Comparison of ENCODE assay signal across 2 cellular contexts in the genomic region with DNA sequence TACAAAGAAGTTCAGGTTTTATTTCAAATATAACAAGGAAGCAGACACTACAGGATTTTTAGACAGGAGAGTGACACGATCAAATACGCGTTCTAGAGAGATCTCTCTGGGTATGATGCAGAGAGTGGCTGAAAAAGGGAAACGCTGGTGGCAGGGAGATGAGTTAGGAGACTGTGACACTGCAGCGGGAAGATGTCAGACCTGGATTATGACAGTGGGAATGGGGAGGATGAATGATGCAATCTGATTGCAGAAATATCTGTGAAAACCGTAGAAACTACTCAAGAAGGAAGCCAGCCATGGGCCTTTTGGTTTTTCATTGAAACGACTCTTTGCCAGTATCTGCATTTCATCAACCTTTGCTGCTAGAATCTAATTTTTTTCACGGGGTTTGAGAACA.
TF ChIP-seq lines count a peak whose summit lies in the region.

No MANE protein-coding gene starts in this region.

TF ChIP-seq in IMR-90, 13 proteins besides CTCF, POLR2A, EP300 and RAD21:
- TF ChIP-seq RFX5 (IDR thresholded peaks at IDR 0.05; ENCODE audit: low read depth, low read length) (no peak), CEBPB (IDR thresholded peaks at IDR 0.05; ENCODE audit: low read depth, low read length) (0 out of 2 replicates have a peak, but pooled peaks have one; percentile 18)

TF ChIP-seq in K562, 482 proteins besides CTCF, POLR2A, EP300 and RAD21:
- no peak for TF ChIP-seq CEBPG (CRISPR knock-in tag; IDR thresholded peaks at IDR 0.05)
- peak; percentile 71 to 78 for TF ChIP-seq CEBPG (tag; conservative IDR thresholded peaks at IDR 0.05 in 1 of 2, IDR thresholded peaks at IDR 0.05 in 1 of 2)
- TF ChIP-seq, protein P1, sequence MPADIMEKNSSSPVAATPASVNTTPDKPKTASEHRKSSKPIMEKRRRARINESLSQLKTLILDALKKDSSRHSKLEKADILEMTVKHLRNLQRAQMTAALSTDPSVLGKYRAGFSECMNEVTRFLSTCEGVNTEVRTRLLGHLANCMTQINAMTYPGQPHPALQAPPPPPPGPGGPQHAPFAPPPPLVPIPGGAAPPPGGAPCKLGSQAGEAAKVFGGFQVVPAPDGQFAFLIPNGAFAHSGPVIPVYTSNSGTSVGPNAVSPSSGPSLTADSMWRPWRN (IDR thresholded peaks at IDR 0.05; ENCODE audit: low read depth), result no peak
- TF ChIP-seq, protein P2, sequence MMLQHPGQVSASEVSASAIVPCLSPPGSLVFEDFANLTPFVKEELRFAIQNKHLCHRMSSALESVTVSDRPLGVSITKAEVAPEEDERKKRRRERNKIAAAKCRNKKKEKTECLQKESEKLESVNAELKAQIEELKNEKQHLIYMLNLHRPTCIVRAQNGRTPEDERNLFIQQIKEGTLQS (IDR thresholded peaks at IDR 0.05), result peak; percentile 29; the same call in 1 of the 2 replicates
- TF ChIP-seq, protein P2 (CRISPR knock-in tag; conservative IDR thresholded peaks at IDR 0.05), result no peak
- TF ChIP-seq, protein P3, sequence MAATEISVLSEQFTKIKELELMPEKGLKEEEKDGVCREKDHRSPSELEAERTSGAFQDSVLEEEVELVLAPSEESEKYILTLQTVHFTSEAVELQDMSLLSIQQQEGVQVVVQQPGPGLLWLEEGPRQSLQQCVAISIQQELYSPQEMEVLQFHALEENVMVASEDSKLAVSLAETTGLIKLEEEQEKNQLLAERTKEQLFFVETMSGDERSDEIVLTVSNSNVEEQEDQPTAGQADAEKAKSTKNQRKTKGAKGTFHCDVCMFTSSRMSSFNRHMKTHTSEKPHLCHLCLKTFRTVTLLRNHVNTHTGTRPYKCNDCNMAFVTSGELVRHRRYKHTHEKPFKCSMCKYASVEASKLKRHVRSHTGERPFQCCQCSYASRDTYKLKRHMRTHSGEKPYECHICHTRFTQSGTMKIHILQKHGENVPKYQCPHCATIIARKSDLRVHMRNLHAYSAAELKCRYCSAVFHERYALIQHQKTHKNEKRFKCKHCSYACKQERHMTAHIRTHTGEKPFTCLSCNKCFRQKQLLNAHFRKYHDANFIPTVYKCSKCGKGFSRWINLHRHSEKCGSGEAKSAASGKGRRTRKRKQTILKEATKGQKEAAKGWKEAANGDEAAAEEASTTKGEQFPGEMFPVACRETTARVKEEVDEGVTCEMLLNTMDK (IDR thresholded peaks at IDR 0.05; ENCODE audit: borderline replicate concordance, insufficient read depth, low read depth, low read length, poor library complexity, severe bottlenecking), result no peak
